In genomic region chr18:74259332-74259731, GRCh38 we compare ENCODE assay signal across 1 cellular context.
TF ChIP-seq lines count a peak whose summit lies in the region.

No MANE protein-coding gene starts in this region.

TF ChIP-seq in K562, 482 proteins besides CTCF, POLR2A, EP300 and RAD21:
- no peak for TF ChIP-seq GMEB1 (CRISPR knock-in tag; IDR thresholded peaks at IDR 0.05)
- TF ChIP-seq ZNF354B (CRISPR knock-in tag; IDR thresholded peaks at IDR 0.05): no peak
- no peak for TF ChIP-seq TSHZ1 (CRISPR knock-in tag; IDR thresholded peaks at IDR 0.05)
- TF ChIP-seq NFATC3 (IDR thresholded peaks at IDR 0.05): no peak
- TF ChIP-seq TBL1XR1 (IDR thresholded peaks at IDR 0.05; ENCODE audit: low read length in 2 of 2): no peak
- no peak for TF ChIP-seq PRMT5 (CRISPR knock-in tag; IDR thresholded peaks at IDR 0.05)
- TF ChIP-seq ESRRB (CRISPR knock-in tag; IDR thresholded peaks at IDR 0.05; ENCODE audit: borderline replicate concordance): no peak
- no peak for TF ChIP-seq ZNF197 (CRISPR knock-in tag; IDR thresholded peaks at IDR 0.05; ENCODE audit: low read depth)
- TF ChIP-seq SLC30A9 (CRISPR knock-in tag; IDR thresholded peaks at IDR 0.05): no peak
- TF ChIP-seq ERF (CRISPR knock-in tag; IDR thresholded peaks at IDR 0.05): no peak
- TF ChIP-seq ZNF644 (tag; IDR thresholded peaks at IDR 0.05; ENCODE audit: low read depth): no peak
- TF ChIP-seq ZBTB1 (CRISPR knock-in tag; IDR thresholded peaks at IDR 0.05; ENCODE audit: borderline replicate concordance, low read depth): no peak
- TF ChIP-seq ZNF134 (CRISPR knock-in tag; conservative IDR thresholded peaks at IDR 0.05): no peak
- TF ChIP-seq ZNF217 (CRISPR knock-in tag; IDR thresholded peaks at IDR 0.05): no peak
- no peak for TF ChIP-seq RERE (CRISPR knock-in tag; IDR thresholded peaks at IDR 0.05; ENCODE audit: borderline replicate concordance)
- no peak for TF ChIP-seq XRCC5 (IDR thresholded peaks at IDR 0.05; ENCODE audit: low read depth, low read length)
